1 cellular context compared by ENCODE assay signal in genomic region chr3:42489937-42490227, GRCh38.
TF ChIP-seq lines count a peak whose summit lies in the region.

No MANE protein-coding gene starts in this region.

TF ChIP-seq in GM12878, 131 proteins besides CTCF, POLR2A, EP300 and RAD21 (continued from another document):
- no peak for TF ChIP-seq BCLAF1 (IDR thresholded peaks at IDR 0.05)
- no peak for TF ChIP-seq ZBTB4 (CRISPR knock-in tag; IDR thresholded peaks at IDR 0.05)
- no peak for TF ChIP-seq ZNF207 (IDR thresholded peaks at IDR 0.05; ENCODE audit: borderline replicate concordance)
- TF ChIP-seq SMARCA5 (IDR thresholded peaks at IDR 0.05), result no peak
- no peak for TF ChIP-seq IKZF2 (IDR thresholded peaks at IDR 0.05)
- no peak for TF ChIP-seq HDAC2 (IDR thresholded peaks at IDR 0.05)
